13 cellular contexts compared by ENCODE assay signal in genomic region chr2:197211881-197212342, GRCh38.
DNase-seq lines count a peak whose midpoint lies in the region; ATAC-seq and TF ChIP-seq lines count a peak whose summit lies in the region.
"Had no signal": no experiment of that assay in that cellular context is flagged by ENCODE, and none has a peak within 500 bp of the region (broad histone marks: within the 10 kb centered on the region; RNA-seq: fewer than 3 reads in every experiment).

No MANE protein-coding gene starts in this region.

- no peaks in the 10 kb centered on the region for H3K27me3 Mint-ChIP-seq in activated CD4-positive, alpha-beta T cell treated with anti-CD3 and anti-CD28 coated beads, Interleukin-2, amount 10 ng/mL, durations not matched to agents 7 days and 5 days

- intact Hi-C loops in right cardiac atrium (cut with DNase I): no loop called here
- intact Hi-C loops in gastrocnemius medialis (cut with DNase I; ENCODE audit: low total_unique reads): no loop called here

- peak overlapping the region; percentile 89 for H3K27ac Mint-ChIP-seq in activated CD4-positive, alpha-beta T cell treated with anti-CD3 and anti-CD28 coated beads, Interleukin-2, amount 10 ng/mL, durations not matched to agents 7 days and 5 days

- H3K4me3 Mint-ChIP-seq in activated CD4-positive, alpha-beta T cell treated with anti-CD3 and anti-CD28 coated beads, Interleukin-2, amount 10 ng/mL, durations not matched to agents 7 days and 5 days: peak overlapping the region; percentile 23

- H3K4me3 ChIP-seq in right cardiac atrium (ENCODE audit: low read length) (no peak overlapping the region), thoracic aorta (no peak overlapping the region), gastrocnemius medialis (no peak overlapping the region)
- H3K4me3 ChIP-seq: body of pancreas had no signal

- no peak for TF ChIP-seq POLR2A in gastrocnemius medialis (IDR thresholded peaks at IDR 0.05)

- no peak overlapping the region for H3K27ac ChIP-seq in right cardiac atrium (ENCODE audit: low read length)
- peak overlapping the region; percentile 50 to 63 for H3K27ac ChIP-seq in thoracic aorta
- no peak overlapping the region for H3K27ac ChIP-seq in gastrocnemius medialis
- H3K27ac ChIP-seq: body of pancreas had no signal

- H3K36me3 ChIP-seq in thoracic aorta (no peaks in the 10 kb centered on the region), gastrocnemius medialis (no peaks in the 10 kb centered on the region)

- no peaks in the 10 kb centered on the region for H3K9me3 ChIP-seq in right cardiac atrium (ENCODE audit: control insufficient read depth, low read length)
- H3K9me3 ChIP-seq in thoracic aorta: no peaks in the 10 kb centered on the region
- H3K9me3 ChIP-seq in gastrocnemius medialis: no peaks in the 10 kb centered on the region
- H3K9me3 ChIP-seq: body of pancreas had no signal

- in situ Hi-C loops in gastrocnemius medialis (cut with MboI; ENCODE audit: low sequenced_read_pairs in 4 of 4): no loop called here

- WGBS in right cardiac atrium: 64% methylated on average over 4 of the region's 4 CpGs

- H3K36me3 Mint-ChIP-seq in activated CD4-positive, alpha-beta T cell treated with anti-CD3 and anti-CD28 coated beads, Interleukin-2, amount 10 ng/mL, durations not matched to agents 7 days and 5 days (ENCODE audit: low read depth): peaks cover 60% of the 10 kb centered on the region

- peak; percentile 37 for DNase-seq in activated CD8-positive, alpha-beta memory T cell treated with anti-CD3 and anti-CD28 coated beads, Interleukin-2, amount 50 U/mL, for 4 hours
- no peak for DNase-seq in activated CD8-positive, alpha-beta memory T cell treated with anti-CD3 and anti-CD28 coated beads, Interleukin-2, amount 50 U/mL, for 48 hours
- DNase-seq in activated CD4-positive, alpha-beta T cell treated with anti-CD3 and anti-CD28 coated beads, Interleukin-2, amount 10 ng/mL, durations not matched to agents 7 days and 5 days: no peak
- DNase-seq in right cardiac atrium (peak in 1 of 3 donors; percentile 52), thoracic aorta (ENCODE audit: low spot score) (no peak), gastrocnemius medialis (no peak), T-helper 9 cell (no peak)
- DNase-seq: activated CD4-positive, CD25-positive, alpha-beta regulatory T cell; body of pancreas; EL; GOT3; NCI-H2171 had no signal

- TF ChIP-seq CTCF in thoracic aorta (IDR thresholded peaks at IDR 0.05) (no peak), gastrocnemius medialis (IDR thresholded peaks at IDR 0.05 in 4 of 5, conservative IDR thresholded peaks at IDR 0.05 in 1 of 5) (no peak)

- ATAC-seq in right cardiac atrium: peak; percentile 17 to 55
- ATAC-seq in thoracic aorta (ENCODE audit: insufficient number of reproducible peaks, low FRiP score, low read depth): no peak
- ATAC-seq in gastrocnemius medialis: no peak
- ATAC-seq in HG03139 (IDR thresholded peaks at IDR 0.05; ENCODE audit: unreplicated experiment): no peak
- ATAC-seq: body of pancreas had no signal

- H3K4me1 Mint-ChIP-seq in activated CD4-positive, alpha-beta T cell treated with anti-CD3 and anti-CD28 coated beads, Interleukin-2, amount 10 ng/mL, durations not matched to agents 7 days and 5 days: peaks cover 98% of the 10 kb centered on the region

- POLR2A ChIA-PET in activated CD4-positive, alpha-beta T cell treated with anti-CD3 and anti-CD28 coated beads, Interleukin-2, amount 10 ng/mL, durations not matched to agents 7 days and 5 days (lab: Charles Lee): interaction anchor here (0.7 kb wide), 1 partner anchor 28 kb away, joined by 3 read pairs; no protein-coding TSS in a partner anchor

- H3K9me3 Mint-ChIP-seq in activated CD4-positive, alpha-beta T cell treated with anti-CD3 and anti-CD28 coated beads, Interleukin-2, amount 10 ng/mL, durations not matched to agents 7 days and 5 days: no peaks in the 10 kb centered on the region

- H3K4me1 ChIP-seq in right cardiac atrium (ENCODE audit: control insufficient read depth, insufficient read depth, low read length) (peaks cover 15% of the 10 kb centered on the region), thoracic aorta (ENCODE audit: control insufficient read depth in 1 of 2, low read depth in 2 of 2) (peaks cover 41 to 69% of the 10 kb centered on the region in 2 donors), gastrocnemius medialis (peaks cover 3 to 10% of the 10 kb centered on the region in 2 donors)

- CTCF ChIA-PET in activated CD4-positive, alpha-beta T cell treated with anti-CD3 and anti-CD28 coated beads, Interleukin-2, amount 10 ng/mL, durations not matched to agents 7 days and 5 days (lab: Charles Lee): interaction anchor here (0.9 to 2.4 kb wide), 2 partner anchors 24 to 44 kb away, joined by 3 to 13 read pairs; no protein-coding TSS in a partner anchor

- H3K27me3 ChIP-seq in right cardiac atrium (ENCODE audit: control insufficient read depth, insufficient read depth): no peaks in the 10 kb centered on the region
- no peaks in the 10 kb centered on the region for H3K27me3 ChIP-seq in thoracic aorta (replicated peaks; ENCODE audit: insufficient read depth)
- H3K27me3 ChIP-seq in gastrocnemius medialis: no peaks in the 10 kb centered on the region
- H3K27me3 ChIP-seq: body of pancreas had no signal

Comparison
In these comparisons a context has a peak if more than half of its experiments do, and no peak if none do; other contexts are left out.
1. ATAC-seq: peak in right cardiac atrium (2 of 2); none in thoracic aorta (single experiment), gastrocnemius medialis (0 of 2) and HG03139 (single experiment).
2. H3K27ac ChIP-seq: peak in thoracic aorta (2 of 2); none in right cardiac atrium (single experiment) and gastrocnemius medialis (0 of 4).